Comparison of ENCODE assay signal across 9 cellular contexts in the genomic region with DNA sequence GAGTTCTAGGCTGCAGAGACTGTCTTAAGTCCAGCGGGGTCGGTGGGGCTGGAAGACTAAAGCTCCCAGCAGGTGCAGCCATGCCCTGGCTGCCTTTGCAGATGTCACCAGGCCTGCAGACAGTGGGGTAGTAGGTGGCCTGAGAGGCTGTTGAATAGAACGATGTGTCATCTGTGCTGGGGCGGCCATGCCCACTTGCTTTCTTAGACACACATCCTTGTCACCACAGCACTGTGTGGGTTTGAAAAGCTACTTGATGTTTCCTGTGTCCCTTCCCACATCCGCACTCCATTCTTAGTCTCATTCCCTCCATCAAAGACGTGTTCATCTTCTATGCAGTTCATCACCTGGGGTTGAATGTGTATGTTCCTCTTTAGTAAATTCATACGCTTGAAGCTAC.
DNase-seq lines count a peak whose midpoint lies in the region; ATAC-seq and TF ChIP-seq lines count a peak whose summit lies in the region.
"Had no signal": no experiment of that assay in that cellular context is flagged by ENCODE, and none has a peak within 500 bp of the region (broad histone marks: within the 10 kb centered on the region; RNA-seq: fewer than 3 reads in every experiment).

No MANE protein-coding gene starts in this region.

- H3K9me3 ChIP-seq in left lung: peaks cover 0 to 6% of the 10 kb centered on the region in 2 donors
- no peaks in the 10 kb centered on the region for H3K9me3 ChIP-seq in effector memory CD4-positive, alpha-beta T cell (ENCODE audit: control insufficient read depth, low read length)

- intact Hi-C loops in left lung (cut with DNase I): no loop called here

- no peak overlapping the region for H3K4me3 ChIP-seq in left lung
- H3K4me3 ChIP-seq in effector memory CD4-positive, alpha-beta T cell (ENCODE audit: insufficient read depth, low read depth, low read length, poor library complexity, severe bottlenecking): no peak overlapping the region
- H3K4me3 ChIP-seq: GM12878 had no signal

- H3K4me1 Mint-ChIP-seq in stimulated activated effector memory CD8-positive, alpha-beta T cell treated with anti-CD3 and anti-CD28 coated beads, Interleukin-12 subunit alpha, Interleukin-12 subunit beta, amount 100 ng/mL, for 72 hours: peaks cover 16% of the 10 kb centered on the region

- H3K27ac ChIP-seq in left lung: peak overlapping the region; percentile 46 to 65
- no peak overlapping the region for H3K27ac ChIP-seq in effector memory CD4-positive, alpha-beta T cell (ENCODE audit: insufficient read depth, low read length, poor library complexity, severe bottlenecking)

- peak; percentile 91 for DNase-seq in MV-4-11 (lab: John Stamatoyannopoulos, UW)
- DNase-seq in activated effector memory CD4-positive, alpha-beta T cell treated with Interleukin-2 at 50 U/mL for 16 hours: peak; percentile 9
- no peak for DNase-seq in left lung
- DNase-seq in stimulated activated effector memory CD8-positive, alpha-beta T cell treated with anti-CD3 and anti-CD28 coated beads, Interleukin-12 subunit alpha, Interleukin-12 subunit beta, amount 100 ng/mL, for 72 hours (ENCODE audit: low spot score in 2 of 2): peak in 1 of 2 donors; percentile 57
- no peak for DNase-seq in effector memory CD4-positive, alpha-beta T cell
- no peak for DNase-seq in medulla oblongata (ENCODE audit: extremely low spot score)
- no peak for DNase-seq in SIG-M5 treated with dmso at 0.1 percent for 504 hours (lab: John Stamatoyannopoulos, UW; ENCODE audit: unreplicated experiment)
- DNase-seq in NCI-H2196 (lab: John Stamatoyannopoulos, UW; ENCODE audit: unreplicated experiment): no peak

- peak overlapping the region; percentile 10 for H3K4me3 Mint-ChIP-seq in stimulated activated effector memory CD8-positive, alpha-beta T cell treated with anti-CD3 and anti-CD28 coated beads, Interleukin-12 subunit alpha, Interleukin-12 subunit beta, amount 100 ng/mL, for 72 hours

- peaks cover 14 to 15% of the 10 kb centered on the region in 2 donors for H3K4me1 ChIP-seq in left lung
- H3K4me1 ChIP-seq in effector memory CD4-positive, alpha-beta T cell (ENCODE audit: control insufficient read depth, insufficient read depth, low read length, poor library complexity, severe bottlenecking): no peaks in the 10 kb centered on the region

- no peaks in the 10 kb centered on the region for H3K36me3 ChIP-seq in left lung
- no peaks in the 10 kb centered on the region for H3K36me3 ChIP-seq in effector memory CD4-positive, alpha-beta T cell (ENCODE audit: control insufficient read depth, insufficient read depth, low read length)

- H3K27me3 ChIP-seq in left lung: no peaks in the 10 kb centered on the region
- H3K27me3 ChIP-seq in effector memory CD4-positive, alpha-beta T cell (replicated peaks; ENCODE audit: control insufficient read depth, insufficient read depth, low read length, poor library complexity, severe bottlenecking): no peaks in the 10 kb centered on the region

- no peaks in the 10 kb centered on the region for H3K36me3 Mint-ChIP-seq in stimulated activated effector memory CD8-positive, alpha-beta T cell treated with anti-CD3 and anti-CD28 coated beads, Interleukin-12 subunit alpha, Interleukin-12 subunit beta, amount 100 ng/mL, for 72 hours

- no peak for ATAC-seq in left lung
- peak; percentile 98 for ATAC-seq in stimulated activated effector memory CD8-positive, alpha-beta T cell treated with anti-CD3 and anti-CD28 coated beads, Interleukin-12 subunit alpha, Interleukin-12 subunit beta, amount 100 ng/mL, for 72 hours
- ATAC-seq: GM12878 had no signal

- peaks cover 2% of the 10 kb centered on the region for H3K9me3 Mint-ChIP-seq in stimulated activated effector memory CD8-positive, alpha-beta T cell treated with anti-CD3 and anti-CD28 coated beads, Interleukin-12 subunit alpha, Interleukin-12 subunit beta, amount 100 ng/mL, for 72 hours

- H3K27ac Mint-ChIP-seq in stimulated activated effector memory CD8-positive, alpha-beta T cell treated with anti-CD3 and anti-CD28 coated beads, Interleukin-12 subunit alpha, Interleukin-12 subunit beta, amount 100 ng/mL, for 72 hours: peak overlapping the region; percentile 17

- TF ChIP-seq CTCF in left lung (IDR thresholded peaks at IDR 0.05): no peak

Comparison
In these comparisons a context has a peak if more than half of its experiments do, and no peak if none do; other contexts are left out.
1. DNase-seq: peak in MV-4-11 (single experiment) and activated effector memory CD4-positive, alpha-beta T cell treated with Interleukin-2 at 50 U/mL for 16 hours (single experiment); none in left lung (0 of 2), effector memory CD4-positive, alpha-beta T cell (0 of 3), medulla oblongata (single experiment), SIG-M5 treated with dmso at 0.1 percent for 504 hours (single experiment) and NCI-H2196 (single experiment).